ENCODE assay signal across 1 cellular context in the genomic region with DNA sequence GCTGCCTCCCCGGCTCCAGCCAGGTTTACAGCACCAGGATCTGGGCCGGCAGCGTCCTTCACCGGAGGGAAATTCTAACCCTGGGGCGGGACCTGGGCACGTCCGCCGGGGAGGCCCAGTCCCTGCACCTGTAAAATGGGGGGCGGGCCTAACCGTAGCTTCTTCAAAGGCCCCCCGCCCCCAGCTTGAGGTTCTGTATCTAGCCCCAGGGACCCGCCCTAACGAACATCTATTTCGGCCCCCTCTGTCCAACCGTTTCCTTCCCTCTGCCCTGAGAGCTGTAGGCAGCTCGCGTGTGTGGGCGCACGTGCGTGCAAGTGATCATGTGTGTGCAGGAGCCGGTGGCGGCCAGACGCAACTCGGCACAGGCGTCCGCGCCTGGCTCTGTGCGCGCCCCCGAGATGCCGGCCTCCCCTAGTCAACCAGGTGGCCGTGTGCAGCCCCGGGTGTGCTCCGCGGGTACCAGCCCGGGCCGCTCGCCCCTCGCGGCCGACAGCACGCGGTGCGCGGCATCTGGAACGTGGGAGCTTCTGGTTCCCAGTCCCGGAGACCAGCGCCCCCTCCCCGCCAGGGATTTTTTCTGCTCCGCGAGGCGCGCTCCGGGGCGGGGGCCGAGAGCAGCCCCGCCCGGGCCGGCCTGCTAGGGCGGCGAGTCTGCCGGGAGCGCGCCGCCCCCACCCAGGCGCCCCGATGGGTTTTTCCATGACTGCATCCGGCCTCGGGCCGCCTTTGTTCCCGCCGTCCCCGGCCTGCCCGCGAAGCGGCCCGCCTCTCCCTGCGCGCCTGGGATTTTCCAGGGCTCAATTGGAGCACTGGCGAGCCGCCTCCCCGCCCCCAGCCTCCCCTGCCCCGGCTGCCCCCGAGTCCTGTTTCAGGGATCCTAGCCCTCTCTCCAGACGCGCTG.
A peak's percentile ranks its signal among the peaks of the same experiment; 100 is the strongest.
TF ChIP-seq lines count a peak whose summit lies in the region.

No MANE protein-coding gene starts in this region.

TF ChIP-seq in HepG2, 621 proteins besides CTCF, POLR2A, EP300 and RAD21 (continued from another document and continues in another):
- TF ChIP-seq ETS1 (CRISPR knock-in tag; IDR thresholded peaks at IDR 0.05) (0 out of 2 replicates have a peak, but pooled peaks have one; percentile 73), SOX6 (IDR thresholded peaks at IDR 0.05) (no peak), SOX6 (CRISPR knock-in tag; IDR thresholded peaks at IDR 0.05) (peak; percentile 75), ZMYM3 (CRISPR knock-in tag; IDR thresholded peaks at IDR 0.05) (no peak), ZNF83 (CRISPR knock-in tag; IDR thresholded peaks at IDR 0.05; ENCODE audit: borderline replicate concordance) (peak; percentile 87; the same call in 1 of the 2 replicates), RBAK (CRISPR knock-in tag; IDR thresholded peaks at IDR 0.05) (no peak), HMGXB4 (CRISPR knock-in tag; IDR thresholded peaks at IDR 0.05; ENCODE audit: borderline replicate concordance in 1 of 2, low read depth in 1 of 2) (peak; percentile 85 to 86), DMTF1 (CRISPR knock-in tag; IDR thresholded peaks at IDR 0.05) (peak; percentile 59; the same call in 1 of the 2 replicates), IKZF1 (IDR thresholded peaks at IDR 0.05) (no peak), SP140L (CRISPR knock-in tag; IDR thresholded peaks at IDR 0.05; ENCODE audit: borderline replicate concordance) (no peak), ARNT2 (CRISPR knock-in tag; IDR thresholded peaks at IDR 0.05; ENCODE audit: low read depth) (peak; percentile 91), ZNF350 (CRISPR knock-in tag; IDR thresholded peaks at IDR 0.05; ENCODE audit: borderline replicate concordance, low read depth) (0 out of 2 replicates have a peak, but pooled peaks have one; percentile 26), PAX8 (CRISPR knock-in tag; IDR thresholded peaks at IDR 0.05; ENCODE audit: borderline replicate concordance) (peak; percentile 90; the same call in 1 of the 2 replicates), NCOA1 (CRISPR knock-in tag; IDR thresholded peaks at IDR 0.05) (peak; percentile 82; the same call in 1 of the 2 replicates), ZFP36L1 (CRISPR knock-in tag; IDR thresholded peaks at IDR 0.05) (0 out of 2 replicates have a peak, but pooled peaks have one; percentile 62), ESRRA (CRISPR knock-in tag; IDR thresholded peaks at IDR 0.05; ENCODE audit: low read depth) (peak; percentile 49; the same call in 1 of the 2 replicates), ELF1 (CRISPR knock-in tag; IDR thresholded peaks at IDR 0.05) (no peak), ZFP82 (CRISPR knock-in tag; IDR thresholded peaks at IDR 0.05; ENCODE audit: borderline replicate concordance) (peak; percentile 21; the same call in 1 of the 2 replicates), CREB3 (CRISPR knock-in tag; IDR thresholded peaks at IDR 0.05) (peak; percentile 87; the same call in 1 of the 2 replicates), ZNF746 (CRISPR knock-in tag; IDR thresholded peaks at IDR 0.05) (no peak), GABPB1 (CRISPR knock-in tag; IDR thresholded peaks at IDR 0.05) (peak; percentile 76), AGO2 (optimal IDR thresholded peaks at IDR 0.05; ENCODE audit: low read depth, low read length) (peak; percentile 54), ARHGAP35 (CRISPR knock-in tag; IDR thresholded peaks at IDR 0.05; ENCODE audit: borderline replicate concordance) (peak; percentile 98; the same call in 1 of the 2 replicates), ARNTL (CRISPR knock-in tag; IDR thresholded peaks at IDR 0.05) (peak; percentile 90), CAMTA2 (CRISPR knock-in tag; IDR thresholded peaks at IDR 0.05; ENCODE audit: borderline replicate concordance) (peak; percentile 87), TRIM22 (IDR thresholded peaks at IDR 0.05) (no peak), CCAR2 (optimal IDR thresholded peaks at IDR 0.05; ENCODE audit: low read depth, low read length) (no peak), SMAD3 (CRISPR knock-in tag; IDR thresholded peaks at IDR 0.05) (0 out of 2 replicates have a peak, but pooled peaks have one; percentile 26), ATF6 (CRISPR knock-in tag; conservative IDR thresholded peaks at IDR 0.05) (no peak), ZNF782 (CRISPR knock-in tag; IDR thresholded peaks at IDR 0.05; ENCODE audit: borderline replicate concordance) (peak; percentile 61; the same call in 1 of the 2 replicates), ZBTB21 (CRISPR knock-in tag; IDR thresholded peaks at IDR 0.05) (no peak), CBFB (CRISPR knock-in tag; IDR thresholded peaks at IDR 0.05) (peak; percentile 44), TEAD2 (CRISPR knock-in tag; IDR thresholded peaks at IDR 0.05) (peak; percentile 83; the same call in 1 of the 2 replicates), HCFC1 (IDR thresholded peaks at IDR 0.05; ENCODE audit: low read depth, low read length) (no peak), ZNF225 (CRISPR knock-in tag; IDR thresholded peaks at IDR 0.05) (peak; percentile 60; the same call in 1 of the 2 replicates), SIN3A (IDR thresholded peaks at IDR 0.05; ENCODE audit: borderline replicate concordance, low read depth, low read length) (no peak), ZNF644 (CRISPR knock-in tag; IDR thresholded peaks at IDR 0.05; ENCODE audit: low read depth) (no peak), NBN (conservative IDR thresholded peaks at IDR 0.05) (no peak), SAFB2 (CRISPR knock-in tag; IDR thresholded peaks at IDR 0.05; ENCODE audit: borderline replicate concordance, low read depth) (peak; percentile 90), ATF7 (IDR thresholded peaks at IDR 0.05) (no peak), ATF7 (CRISPR knock-in tag; IDR thresholded peaks at IDR 0.05) (peak; percentile 91; the same call in 1 of the 2 replicates), ZNF616 (CRISPR knock-in tag; IDR thresholded peaks at IDR 0.05; ENCODE audit: low read depth) (no peak; the same call in 1 of the 2 replicates), ZNF747 (CRISPR knock-in tag; IDR thresholded peaks at IDR 0.05; ENCODE audit: borderline replicate concordance) (peak; percentile 86), ZFP91 (CRISPR knock-in tag; IDR thresholded peaks at IDR 0.05; ENCODE audit: borderline replicate concordance) (peak; percentile 71), ATAD3A (CRISPR knock-in tag; IDR thresholded peaks at IDR 0.05) (0 out of 2 replicates have a peak, but pooled peaks have one; percentile 22), ZFP36L2 (CRISPR knock-in tag; IDR thresholded peaks at IDR 0.05) (no peak)
- TF ChIP-seq, protein P1, sequence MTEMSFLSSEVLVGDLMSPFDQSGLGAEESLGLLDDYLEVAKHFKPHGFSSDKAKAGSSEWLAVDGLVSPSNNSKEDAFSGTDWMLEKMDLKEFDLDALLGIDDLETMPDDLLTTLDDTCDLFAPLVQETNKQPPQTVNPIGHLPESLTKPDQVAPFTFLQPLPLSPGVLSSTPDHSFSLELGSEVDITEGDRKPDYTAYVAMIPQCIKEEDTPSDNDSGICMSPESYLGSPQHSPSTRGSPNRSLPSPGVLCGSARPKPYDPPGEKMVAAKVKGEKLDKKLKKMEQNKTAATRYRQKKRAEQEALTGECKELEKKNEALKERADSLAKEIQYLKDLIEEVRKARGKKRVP (CRISPR knock-in tag; IDR thresholded peaks at IDR 0.05), result no peak; a peak in 1 of 4 replicates
- TF ChIP-seq, protein P2, sequence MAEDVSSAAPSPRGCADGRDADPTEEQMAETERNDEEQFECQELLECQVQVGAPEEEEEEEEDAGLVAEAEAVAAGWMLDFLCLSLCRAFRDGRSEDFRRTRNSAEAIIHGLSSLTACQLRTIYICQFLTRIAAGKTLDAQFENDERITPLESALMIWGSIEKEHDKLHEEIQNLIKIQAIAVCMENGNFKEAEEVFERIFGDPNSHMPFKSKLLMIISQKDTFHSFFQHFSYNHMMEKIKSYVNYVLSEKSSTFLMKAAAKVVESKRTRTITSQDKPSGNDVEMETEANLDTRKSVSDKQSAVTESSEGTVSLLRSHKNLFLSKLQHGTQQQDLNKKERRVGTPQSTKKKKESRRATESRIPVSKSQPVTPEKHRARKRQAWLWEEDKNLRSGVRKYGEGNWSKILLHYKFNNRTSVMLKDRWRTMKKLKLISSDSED (CRISPR knock-in tag; IDR thresholded peaks at IDR 0.05), result peak; percentile 25; the same call in 1 of the 2 replicates
